12 cellular contexts compared by ENCODE assay signal in genomic region chr15:39628821-39629220, GRCh38. TPM values are rescaled to one million over a fixed set of nuclear protein-coding genes. Genes with fewer than 3 reads are reported as not detected.
DNase-seq lines count a peak whose midpoint lies in the region; ATAC-seq and TF ChIP-seq lines count a peak whose summit lies in the region.
"Had no signal": no experiment of that assay in that cellular context is flagged by ENCODE, and none has a peak within 500 bp of the region (broad histone marks: within the 10 kb centered on the region; RNA-seq: fewer than 3 reads in every experiment).

No MANE protein-coding gene starts in this region.

- no peak for ATAC-seq in activated CD4-positive, alpha-beta T cell treated with anti-CD3 and anti-CD28 coated beads for 36 hours
- no peak for ATAC-seq in activated CD8-positive, alpha-beta T cell treated with anti-CD3 and anti-CD28 coated beads, Interleukin-2, amount 10 ng/mL, durations not matched to agents 7 days and 5 days
- no peak for ATAC-seq in left colon

- H3K4me1 ChIP-seq in smooth muscle cell (ENCODE audit: low read depth) (no peaks in the 10 kb centered on the region), A673 (ENCODE audit: insufficient read depth, low read length, poor library complexity, severe bottlenecking) (no peaks in the 10 kb centered on the region)

- H3K9me3 ChIP-seq in smooth muscle cell (replicated peaks; ENCODE audit: low read depth) (no peaks in the 10 kb centered on the region), A673 (ENCODE audit: low read depth, low read length, poor library complexity, severe bottlenecking) (no peaks in the 10 kb centered on the region)
- H3K9me3 ChIP-seq: neutrophil, thoracic aorta had no signal

- peak overlapping the region; percentile 83 for H3K27ac Mint-ChIP-seq in activated CD4-positive, alpha-beta T cell treated with anti-CD3 and anti-CD28 coated beads for 36 hours
- H3K27ac Mint-ChIP-seq in activated CD8-positive, alpha-beta T cell treated with anti-CD3 and anti-CD28 coated beads, Interleukin-2, amount 10 ng/mL, durations not matched to agents 7 days and 5 days, result peak overlapping the region; percentile 86

- peaks cover 6% of the 10 kb centered on the region for H3K36me3 Mint-ChIP-seq in activated CD4-positive, alpha-beta T cell treated with anti-CD3 and anti-CD28 coated beads for 36 hours (ENCODE audit: low read depth)
- peaks cover 44% of the 10 kb centered on the region for H3K36me3 Mint-ChIP-seq in activated CD8-positive, alpha-beta T cell treated with anti-CD3 and anti-CD28 coated beads, Interleukin-2, amount 10 ng/mL, durations not matched to agents 7 days and 5 days (ENCODE audit: low read depth)

- H3K4me3 Mint-ChIP-seq in activated CD4-positive, alpha-beta T cell treated with anti-CD3 and anti-CD28 coated beads for 36 hours, result no peak overlapping the region
- H3K4me3 Mint-ChIP-seq in activated CD8-positive, alpha-beta T cell treated with anti-CD3 and anti-CD28 coated beads, Interleukin-2, amount 10 ng/mL, durations not matched to agents 7 days and 5 days, result peak overlapping the region; percentile 21

- TF ChIP-seq CTCF in fibroblast of the aortic adventitia (IDR thresholded peaks at IDR 0.05; ENCODE audit: insufficient read depth, low read length), result no peak
- no peak for TF ChIP-seq CTCF in smooth muscle cell (IDR thresholded peaks at IDR 0.05; ENCODE audit: borderline replicate concordance, insufficient read depth, poor library complexity, severe bottlenecking)
- no peak for TF ChIP-seq CTCF in A673 (conservative IDR thresholded peaks at IDR 0.05; ENCODE audit: low read depth, low read length)

- POLR2A ChIA-PET in activated CD4-positive, alpha-beta T cell treated with anti-CD3 and anti-CD28 coated beads for 36 hours (lab: Charles Lee), result no interaction called here
- POLR2A ChIA-PET in activated CD8-positive, alpha-beta T cell treated with anti-CD3 and anti-CD28 coated beads, Interleukin-2, amount 10 ng/mL, durations not matched to agents 7 days and 5 days (lab: Charles Lee), result interaction anchor here (1.5 kb wide), 1 partner anchor 680 kb away, joined by 3 read pairs; no protein-coding TSS in a partner anchor
- POLR2A ChIA-PET in A673 (lab: Charles Lee; ENCODE audit: low non-redundant PET), result no interaction called here

- no peak overlapping the region for H2AFZ ChIP-seq in smooth muscle cell (ENCODE audit: low read depth)

- no peaks in the 10 kb centered on the region for H3K79me2 ChIP-seq in smooth muscle cell (ENCODE audit: low read depth)

- no peak for DNase-seq in activated CD4-positive, alpha-beta T cell treated with anti-CD3 and anti-CD28 coated beads for 36 hours
- no peak for DNase-seq in activated CD4-positive, alpha-beta T cell treated with anti-CD3 and anti-CD28 coated beads for 48 hours
- no peak for DNase-seq in activated CD8-positive, alpha-beta T cell treated with anti-CD3 and anti-CD28 coated beads, Interleukin-2, amount 10 ng/mL, durations not matched to agents 7 days and 5 days
- DNase-seq in fibroblast of the aortic adventitia (ENCODE audit: low read depth) (peak; percentile 19), smooth muscle cell (lab: John Stamatoyannopoulos, UW; ENCODE audit: unreplicated experiment) (no peak), A673 (ENCODE audit: low spot score) (no peak), left colon (no peak), pons (ENCODE audit: low spot score) (no peak)
- DNase-seq: GDM1, NCI-H1436 had no signal

- H3K36me3 ChIP-seq in smooth muscle cell (ENCODE audit: low read depth) (no peaks in the 10 kb centered on the region), A673 (ENCODE audit: insufficient read depth, low read length, poor library complexity, severe bottlenecking) (no peaks in the 10 kb centered on the region)
- H3K36me3 ChIP-seq: neutrophil, thoracic aorta had no signal

- no peaks in the 10 kb centered on the region for H4K20me1 ChIP-seq in smooth muscle cell (ENCODE audit: low read depth)

- BruUV-seq in A673 (replicated peaks; lab: Mats Ljungman, UMichigan), result no TSS peak

- peaks cover 11% of the 10 kb centered on the region for H3K9me3 Mint-ChIP-seq in activated CD4-positive, alpha-beta T cell treated with anti-CD3 and anti-CD28 coated beads for 36 hours (ENCODE audit: low read depth)
- no peaks in the 10 kb centered on the region for H3K9me3 Mint-ChIP-seq in activated CD8-positive, alpha-beta T cell treated with anti-CD3 and anti-CD28 coated beads, Interleukin-2, amount 10 ng/mL, durations not matched to agents 7 days and 5 days (ENCODE audit: insufficient read depth)

- H3K9ac ChIP-seq in smooth muscle cell (ENCODE audit: low read depth), result no peak overlapping the region

- H3K4me2 ChIP-seq in smooth muscle cell, result no peak overlapping the region

- no peaks in the 10 kb centered on the region for H3F3A ChIP-seq in smooth muscle cell (ENCODE audit: low read depth)

- intact Hi-C loops in activated CD4-positive, alpha-beta T cell treated with anti-CD3 and anti-CD28 coated beads for 36 hours (cut with DNase I, micrococcal nuclease), result loop anchor here in 1 of 2 experiments (5.0 to 10.0 kb wide), 3 partner anchors 303 to 1014 kb away; partner anchors contain the start of gene EIF2AK4
- intact Hi-C loops in A673 (cut with micrococcal nuclease; ENCODE audit: unreplicated experiment) (no loop called here), left colon (cut with DNase I, micrococcal nuclease) (no loop called here)

- H3K27me3 ChIP-seq in smooth muscle cell (ENCODE audit: low read depth), result no peaks in the 10 kb centered on the region
- H3K27me3 ChIP-seq in A673 (replicated peaks; ENCODE audit: insufficient read depth, low read depth, low read length, poor library complexity), result no peaks in the 10 kb centered on the region
- H3K27me3 ChIP-seq: neutrophil had no signal

- 72% methylated on average over 6 of the region's 6 CpGs for WGBS in smooth muscle cell (ENCODE audit: low lambda C conversion rate)

- H3K27me3 Mint-ChIP-seq in activated CD4-positive, alpha-beta T cell treated with anti-CD3 and anti-CD28 coated beads for 36 hours, result no peaks in the 10 kb centered on the region
- no peaks in the 10 kb centered on the region for H3K27me3 Mint-ChIP-seq in activated CD8-positive, alpha-beta T cell treated with anti-CD3 and anti-CD28 coated beads, Interleukin-2, amount 10 ng/mL, durations not matched to agents 7 days and 5 days (ENCODE audit: low read depth)

- peak overlapping the region; percentile 46 for H3K27ac ChIP-seq in smooth muscle cell (ENCODE audit: low read depth)
- H3K27ac ChIP-seq in A673 (ENCODE audit: low read depth, low read length, poor library complexity, severe bottlenecking), result no peak overlapping the region
- H3K27ac ChIP-seq: neutrophil, thoracic aorta had no signal

- CTCF ChIA-PET in activated CD4-positive, alpha-beta T cell treated with anti-CD3 and anti-CD28 coated beads for 36 hours (lab: Charles Lee), result interaction anchor here (1.2 kb wide), 1 partner anchor 12 kb away, joined by 4 read pairs; no protein-coding TSS in a partner anchor
- CTCF ChIA-PET in activated CD8-positive, alpha-beta T cell treated with anti-CD3 and anti-CD28 coated beads, Interleukin-2, amount 10 ng/mL, durations not matched to agents 7 days and 5 days (lab: Charles Lee), result interaction anchor here (1.2 to 4.1 kb wide), 9 partner anchors 8 to 129 kb away, joined by 3 to 28 read pairs (median 5); no protein-coding TSS in a partner anchor
- CTCF ChIA-PET in A673 (lab: Charles Lee), result no interaction called here

- H3K4me3 ChIP-seq in fibroblast of the aortic adventitia (ENCODE audit: low read depth, low read length) (no peak overlapping the region), smooth muscle cell (no peak overlapping the region), A673 (ENCODE audit: low read depth, low read length, poor library complexity, severe bottlenecking) (no peak overlapping the region)
- H3K4me3 ChIP-seq: thoracic aorta had no signal

- H3K4me1 Mint-ChIP-seq in activated CD4-positive, alpha-beta T cell treated with anti-CD3 and anti-CD28 coated beads for 36 hours, result peaks cover 68% of the 10 kb centered on the region
- peaks cover 77% of the 10 kb centered on the region for H3K4me1 Mint-ChIP-seq in activated CD8-positive, alpha-beta T cell treated with anti-CD3 and anti-CD28 coated beads, Interleukin-2, amount 10 ng/mL, durations not matched to agents 7 days and 5 days (ENCODE audit: low read depth)

RNA-seq across cellular contexts. Expression of gene THBS1, which starts 47.9 kb away (rescaled TPM):
- total RNA-seq in activated CD4-positive, alpha-beta T cell treated with anti-CD3 and anti-CD28 coated beads for 36 hours, result under 1 TPM; 0.23 to 0.57 TPM
- total RNA-seq in activated CD8-positive, alpha-beta T cell treated with anti-CD3 and anti-CD28 coated beads, Interleukin-2, amount 10 ng/mL, durations not matched to agents 7 days and 5 days, result 1 to 10 TPM in 1 of 2 experiments, under 1 TPM in 1; 0.87 to 1.2 TPM
- total RNA-seq in fibroblast of the aortic adventitia (ENCODE audit: low replicate concordance), result 141 and 353 TPM in 2 replicates
- total RNA-seq in smooth muscle cell, result 648 and 662 TPM in 2 replicates
- polyA plus RNA-seq in smooth muscle cell, result 203 and 264 TPM in 2 replicates
- total RNA-seq in A673 (2021), result 0.76 and 0.80 TPM in 2 replicates
- total RNA-seq in left colon, result 100 to 1,000 TPM; 174 to 181 TPM

Comparison
In these comparisons a context has a peak if more than half of its experiments do, and no peak if none do; other contexts are left out.
1. RNA of gene THBS1, which starts 47.9 kb away (total RNA-seq): 648 to 662 TPM in smooth muscle cell, 174 to 181 TPM in left colon and 141 to 353 TPM in fibroblast of the aortic adventitia; 0.87 to 1.2 TPM in activated CD8-positive, alpha-beta T cell treated with anti-CD3 and anti-CD28 coated beads, Interleukin-2, amount 10 ng/mL, durations not matched to agents 7 days and 5 days, 0.76 to 0.80 TPM in A673 and 0.23 to 0.57 TPM in activated CD4-positive, alpha-beta T cell treated with anti-CD3 and anti-CD28 coated beads for 36 hours; every median in the first group is over 10 times any median in the second.